In genomic region chr12:66195242-66195641, GRCh38 we compare ENCODE assay signal across 1 cellular context.
TF ChIP-seq lines count a peak whose summit lies in the region.

No MANE protein-coding gene starts in this region.

TF ChIP-seq in IMR-90, 13 proteins besides CTCF, POLR2A, EP300 and RAD21 (continued from another document):
- no peak for TF ChIP-seq SMC3 (IDR thresholded peaks at IDR 0.05; ENCODE audit: low read depth, low read length)
- no peak for TF ChIP-seq CEBPB (IDR thresholded peaks at IDR 0.05; ENCODE audit: low read depth, low read length)
- TF ChIP-seq USF2 (IDR thresholded peaks at IDR 0.05; ENCODE audit: low read depth, low read length) = no peak
- TF ChIP-seq CHD1 (IDR thresholded peaks at IDR 0.05; ENCODE audit: low read depth, low read length) = no peak
- TF ChIP-seq MAFK (IDR thresholded peaks at IDR 0.05; ENCODE audit: low read depth, low read length) = no peak
- no peak for TF ChIP-seq RFX5 (IDR thresholded peaks at IDR 0.05; ENCODE audit: low read depth, low read length)
